ENCODE assay signal across 1 cellular context in genomic region chr14:99945732-99946651, GRCh38.
TF ChIP-seq lines count a peak whose summit lies in the region.

No MANE protein-coding gene starts in this region.

TF ChIP-seq in GM12878, 131 proteins besides CTCF, POLR2A, EP300 and RAD21 (continued from another document and continues in another):
- TF ChIP-seq ZNF687 (IDR thresholded peaks at IDR 0.05) (no peak), ZNF384 (IDR thresholded peaks at IDR 0.05; ENCODE audit: borderline replicate concordance, low read depth, low read length) (peak; percentile 85), NFXL1 (IDR thresholded peaks at IDR 0.05; ENCODE audit: borderline replicate concordance) (no peak), MYB (IDR thresholded peaks at IDR 0.05; ENCODE audit: borderline replicate concordance, low read depth, low read length) (no peak), SREBF1 (IDR thresholded peaks at IDR 0.05; ENCODE audit: low read length) (no peak), SMAD1 (IDR thresholded peaks at IDR 0.05; ENCODE audit: low read depth, partially characterized antibody) (no peak), TARDBP (IDR thresholded peaks at IDR 0.05; ENCODE audit: borderline replicate concordance) (no peak), ELK1 (IDR thresholded peaks at IDR 0.05; ENCODE audit: low read depth, low read length) (no peak), KAT2A (conservative IDR thresholded peaks at IDR 0.05; ENCODE audit: control insufficient read depth, low read depth, low read length) (no peak), USF2 (IDR thresholded peaks at IDR 0.05; ENCODE audit: borderline replicate concordance, low read depth, low read length) (no peak), GABPA (IDR thresholded peaks at IDR 0.05; ENCODE audit: low read depth) (no peak), EGR1 (IDR thresholded peaks at IDR 0.05; ENCODE audit: borderline replicate concordance in 1 of 2, low read depth in 2 of 2, low read length in 2 of 2) (no peak), PKNOX1 (IDR thresholded peaks at IDR 0.05) (peak; percentile 30; the same call in 1 of the 2 replicates), TBL1XR1 (IDR thresholded peaks at IDR 0.05; ENCODE audit: low read depth, low read length) (no peak), MTA2 (IDR thresholded peaks at IDR 0.05; ENCODE audit: low read depth) (peak; percentile 33; the same call in 1 of the 2 replicates), SPI1 (IDR thresholded peaks at IDR 0.05; ENCODE audit: borderline replicate concordance, insufficient read depth, low read depth, low read length) (no peak), SUZ12 (IDR thresholded peaks at IDR 0.05; ENCODE audit: unreplicated experiment) (no peak), ATF7 (IDR thresholded peaks at IDR 0.05; ENCODE audit: low read depth) (peak; percentile 96), PBX3 (IDR thresholded peaks at IDR 0.05; ENCODE audit: insufficient replicate concordance, low read depth, low read length) (no peak), CREM (IDR thresholded peaks at IDR 0.05; ENCODE audit: low read depth) (peak; percentile 35; the same call in 1 of the 2 replicates), ZZZ3 (IDR thresholded peaks at IDR 0.05; ENCODE audit: control insufficient read depth, insufficient read length, low read depth) (no peak), EED (IDR thresholded peaks at IDR 0.05; ENCODE audit: low read depth) (no peak), ZBTB11 (CRISPR knock-in tag; IDR thresholded peaks at IDR 0.05) (no peak), GATAD2B (conservative IDR thresholded peaks at IDR 0.05; ENCODE audit: low read depth) (no peak), BCLAF1 (IDR thresholded peaks at IDR 0.05) (no peak), SP1 (IDR thresholded peaks at IDR 0.05; ENCODE audit: low read depth, low read length) (no peak), CREB1 (IDR thresholded peaks at IDR 0.05; ENCODE audit: low read depth) (peak; percentile 73), JUNB (IDR thresholded peaks at IDR 0.05) (0 out of 2 replicates have a peak, but pooled peaks have one; percentile 31), HSF1 (IDR thresholded peaks at IDR 0.05; ENCODE audit: low read depth, low read length) (no peak), NBN (IDR thresholded peaks at IDR 0.05) (0 out of 2 replicates have a peak, but pooled peaks have one; percentile 21), RFX5 (IDR thresholded peaks at IDR 0.05; ENCODE audit: low read depth, low read length) (no peak), CEBPB (IDR thresholded peaks at IDR 0.05; ENCODE audit: borderline replicate concordance in 1 of 2, low read depth in 2 of 2, low read length in 2 of 2) (no peak), PAX8 (IDR thresholded peaks at IDR 0.05) (no peak), TCF12 (IDR thresholded peaks at IDR 0.05; ENCODE audit: low read depth, low read length) (no peak), SKIL (IDR thresholded peaks at IDR 0.05; ENCODE audit: low read depth, poor library complexity, severe bottlenecking) (no peak)
